Comparison of ENCODE assay signal across 9 cellular contexts in the genomic region with DNA sequence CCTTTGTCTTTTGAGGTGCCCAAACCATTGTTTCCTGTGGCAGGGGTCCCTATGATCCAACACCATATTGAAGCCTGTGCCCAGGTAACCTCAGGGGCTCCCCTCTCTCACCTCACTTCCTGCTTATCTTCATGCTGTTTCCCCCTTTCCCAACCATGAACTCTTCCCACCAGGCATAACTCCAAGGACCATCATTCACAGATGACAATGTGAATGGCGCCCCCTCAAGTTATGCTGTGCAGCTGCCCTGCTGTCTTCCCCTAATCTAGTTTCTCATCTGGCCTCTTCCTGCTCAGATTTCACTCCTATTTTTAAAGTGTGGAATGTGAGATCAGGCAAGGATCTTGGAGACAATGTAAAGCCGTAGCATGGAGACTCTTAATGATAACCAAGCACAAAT. TPM values are rescaled to one million over a fixed set of nuclear protein-coding genes. Genes with fewer than 3 reads are reported as not detected.
A peak's percentile ranks its signal among the peaks of the same experiment; 100 is the strongest.
DNase-seq lines count a peak whose midpoint lies in the region; ATAC-seq, FAIRE-seq and TF ChIP-seq lines count a peak whose summit lies in the region.
"Had no signal": no experiment of that assay in that cellular context is flagged by ENCODE, and none has a peak within 500 bp of the region (broad histone marks: within the 10 kb centered on the region; RNA-seq: fewer than 3 reads in every experiment).

No MANE protein-coding gene starts in this region.

- H3K4me1 ChIP-seq in foreskin keratinocyte (no peaks in the 10 kb centered on the region), small intestine (ENCODE audit: control insufficient read depth in 2 of 2, insufficient read depth in 1 of 2, low read depth in 1 of 2, low read length in 1 of 2) (peaks cover 4 to 7% of the 10 kb centered on the region in 2 donors)

- peaks cover 20 to 30% of the 10 kb centered on the region in 2 donors for H3K27me3 Mint-ChIP-seq in T-cell

- peaks cover 3 to 4% of the 10 kb centered on the region in 2 donors for H3K36me3 ChIP-seq in small intestine (ENCODE audit: control insufficient read depth in 2 of 2, insufficient read depth in 2 of 2, low read length in 2 of 2)

- H3K27ac Mint-ChIP-seq in T-cell = peak overlapping the region in 1 of 2 donors; percentile 11

- H3K4me3 ChIP-seq in GM12865 (ENCODE audit: low read depth, low read length) = no peak overlapping the region
- H3K4me3 ChIP-seq in small intestine (ENCODE audit: low read depth in 1 of 2, low read length in 2 of 2) = no peak overlapping the region
- H3K4me3 ChIP-seq: lung had no signal

- DNase-seq in AG09319 (ENCODE audit: extremely low read depth, low read depth) = no peak
- DNase-seq in GM12865 (ENCODE audit: low read depth) = no peak
- DNase-seq in T-cell = no peak
- no peak for DNase-seq in foreskin keratinocyte
- DNase-seq in central memory CD4-positive, alpha-beta T cell = no peak
- DNase-seq in 8988T = no peak
- DNase-seq in small intestine = no peak
- DNase-seq in inferior parietal cortex (ENCODE audit: extremely low spot score) = no peak

- TF ChIP-seq CTCF in AG09319 (IDR thresholded peaks at IDR 0.05; ENCODE audit: low read depth, low read length) (peak; percentile 33), GM12865 (IDR thresholded peaks at IDR 0.05; ENCODE audit: insufficient read depth, low read depth, low read length, missing control alignments) (peak; percentile 20), foreskin keratinocyte (conservative IDR thresholded peaks at IDR 0.05) (peak; percentile 41)

- FAIRE-seq in small intestine (lab: Jason Lieb, UNC) = no peak

- no peaks in the 10 kb centered on the region for H3K9me3 Mint-ChIP-seq in T-cell

- H3K27ac ChIP-seq in foreskin keratinocyte (no peak overlapping the region), small intestine (ENCODE audit: low read depth in 1 of 2, low read length in 1 of 2) (no peak overlapping the region)

- H3K9me3 ChIP-seq in small intestine (ENCODE audit: control insufficient read depth, low read depth) = no peaks in the 10 kb centered on the region

- peaks cover 32 to 40% (median 35%) of the 10 kb centered on the region in 3 donors for H3K4me1 Mint-ChIP-seq in T-cell

- peaks cover 22% of the 10 kb centered on the region for H3K36me3 Mint-ChIP-seq in T-cell

- peak overlapping the region; percentile 90 to 96 (median 93) for H3K4me3 Mint-ChIP-seq in T-cell

- ATAC-seq in T-cell (replicated peaks in 1 of 4) = no peak
- no peak for ATAC-seq in foreskin keratinocyte

- WGBS in small intestine, 3 donors = 90 to 96% (median 95%) methylated on average over 2 of the region's 2 CpGs

- H3K27me3 ChIP-seq in foreskin keratinocyte (peaks cover 30% of the 10 kb centered on the region), small intestine (ENCODE audit: control insufficient read depth in 2 of 2, insufficient read depth in 2 of 2, low read length in 2 of 2) (peaks cover 0 to 3% of the 10 kb centered on the region in 2 donors)

- CTCF ChIA-PET in T-cell (lab: Charles Lee) = interaction anchor here (0.5 to 1.6 kb wide), 4 partner anchors 20 to 112 kb away, joined by 3 to 15 read pairs (median 6); a partner anchor contains a TSS

- POLR2A ChIA-PET in T-cell (lab: Charles Lee) = interaction anchor here in 1 of 2 donors (0.6 kb wide), 1 partner anchor 112 kb away, joined by 7 read pairs; no protein-coding TSS in a partner anchor

RNA-seq across cellular contexts. Expression of a gene that starts 1.4 kb away (rescaled TPM):
- total RNA-seq in T-cell (10 to 100 TPM; 20.6 to 47.7 (median 41.3) TPM), foreskin keratinocyte (55.4 and 62.6 TPM in 2 replicates)
- polyA plus RNA-seq in foreskin keratinocyte (64.7 and 74.8 TPM in 2 replicates), small intestine (10 to 100 TPM; 52.6 to 63.5 (median 59.3) TPM)

RNA-seq across cellular contexts. Expression of a gene that starts 14.1 kb away (rescaled TPM):
- under 1 TPM in 3 of 5 donors, not detected in 2; 0.09 to 0.35 (median 0.20) TPM for total RNA-seq in T-cell
- total RNA-seq in foreskin keratinocyte = not detected in 2 replicates
- not detected in 2 replicates for polyA plus RNA-seq in foreskin keratinocyte
- polyA plus RNA-seq in small intestine = under 1 TPM in 1 of 3 donors, not detected in 2; 0.04 TPM

RNA-seq across cellular contexts. Expression of a gene that starts 43.5 kb away (rescaled TPM):
- total RNA-seq in T-cell (10 to 100 TPM in 3 of 5 donors, 1 to 10 TPM in 2; 5.0 to 12.8 (median 10.8) TPM), foreskin keratinocyte (93.1 and 105 TPM in 2 replicates)
- polyA plus RNA-seq in foreskin keratinocyte (117 and 130 TPM in 2 replicates), small intestine (10 to 100 TPM in 2 of 3 donors, 1 to 10 TPM in 1; 8.7 to 51.9 (median 49.0) TPM)

RNA-seq across cellular contexts. Expression of a gene that starts 43.7 kb away (rescaled TPM):
- total RNA-seq in T-cell (under 1 TPM; 0.37 to 0.88 (median 0.69) TPM), foreskin keratinocyte (1.0 and 1.2 TPM in 2 replicates)
- polyA plus RNA-seq in foreskin keratinocyte (1.2 and 1.3 TPM in 2 replicates), small intestine (10 to 100 TPM in 1 of 3 donors, 1 to 10 TPM in 2; 1.8 to 23.5 (median 9.6) TPM)
